In genomic region chr11:120179071-120179672, GRCh38 we compare ENCODE assay signal across 21 cellular contexts. TPM values are rescaled to one million over a fixed set of nuclear protein-coding genes. Genes with fewer than 3 reads are reported as not detected.
A peak's percentile ranks its signal among the peaks of the same experiment; 100 is the strongest.
DNase-seq lines count a peak whose midpoint lies in the region; ATAC-seq and TF ChIP-seq lines count a peak whose summit lies in the region.
"Had no signal": no experiment of that assay in that cellular context is flagged by ENCODE, and none has a peak within 500 bp of the region (broad histone marks: within the 10 kb centered on the region; RNA-seq: fewer than 3 reads in every experiment).

No MANE protein-coding gene starts in this region.

- H3K9me3 ChIP-seq in adipocyte (ENCODE audit: control insufficient read depth, low read length) (no peaks in the 10 kb centered on the region), heart right ventricle (no peaks in the 10 kb centered on the region)
- H3K9me3 ChIP-seq: body of pancreas, lower lobe of right lung, prostate gland, SJCRH30 had no signal

- ATAC-seq in heart right ventricle (peak in 4 of 8 donors; percentile 20 to 56 (median 42)), HG03108 (IDR thresholded peaks at IDR 0.05; ENCODE audit: unreplicated experiment) (no peak), HG02938 (IDR thresholded peaks at IDR 0.05; ENCODE audit: unreplicated experiment) (no peak)
- ATAC-seq: body of pancreas, lower lobe of right lung, natural killer cell had no signal

- TF ChIP-seq CTCF in heart right ventricle (IDR thresholded peaks at IDR 0.05) = no peak

- no peak overlapping the region for H3K4me3 ChIP-seq in adipocyte (ENCODE audit: low read length)
- H3K4me3 ChIP-seq in heart right ventricle = no peak overlapping the region
- H3K4me3 ChIP-seq: body of pancreas, lower lobe of right lung, prostate gland, SJCRH30 had no signal

- intact Hi-C loops in heart right ventricle (cut with DNase I) = no loop called here
- intact Hi-C loops in posterior vena cava (cut with DNase I) = no loop called here

- H3K36me3 ChIP-seq in adipocyte (ENCODE audit: control insufficient read depth, insufficient read depth, low read length, severe bottlenecking) (no peaks in the 10 kb centered on the region), heart right ventricle (no peaks in the 10 kb centered on the region)
- H3K36me3 ChIP-seq: lower lobe of right lung, prostate gland, SJCRH30 had no signal

- 79 to 90% methylated on average over 10 of the region's 10 CpGs for WGBS in heart right ventricle, 2 donors

- peak; percentile 7 for DNase-seq in 8988T
- no peak for DNase-seq in adipocyte (ENCODE audit: low read depth)
- DNase-seq in heart right ventricle = no peak
- peak; percentile 74 for DNase-seq in posterior vena cava (ENCODE audit: low spot score)
- DNase-seq in NOMO-1 treated with dmso at 0.1 percent for 144 hours (lab: John Stamatoyannopoulos, UW; ENCODE audit: unreplicated experiment) = no peak
- DNase-seq in RPMI8226 = no peak
- DNase-seq: activated naive CD4-positive, alpha-beta T cell treated with anti-CD3 and anti-CD28 coated beads for 36 hours; body of pancreas; CD4-positive, CD25-positive, alpha-beta regulatory T cell; DND-41; erythroblast; lower lobe of right lung; NCI-H1436 treated with DMSO at 0.1 percent for 48 hours; SJCRH30; stimulated activated naive CD4-positive, alpha-beta T cell treated with Interleukin-2 at 50 U/mL for 16 hours had no signal

- H3K4me1 ChIP-seq in adipocyte (ENCODE audit: control insufficient read depth, insufficient read depth, low read length) (peaks cover 50% of the 10 kb centered on the region), heart right ventricle (peaks cover 0 to 62% (median 30%) of the 10 kb centered on the region in 9 donors)
- H3K4me1 ChIP-seq: lower lobe of right lung, prostate gland, SJCRH30 had no signal

- H3K27me3 ChIP-seq in adipocyte (replicated peaks; ENCODE audit: control insufficient read depth, insufficient read depth, low read length) (no peaks in the 10 kb centered on the region), heart right ventricle (peaks cover 0 to 11% (median 0%) of the 10 kb centered on the region in 7 donors)
- H3K27me3 ChIP-seq: body of pancreas, SJCRH30 had no signal

- H3K9ac ChIP-seq in adipocyte (ENCODE audit: low read length) = peak overlapping the region; percentile 13

- H3K27ac ChIP-seq in heart right ventricle = peak overlapping the region in 7 of 10 donors; percentile 20 to 58 (median 42)
- H3K27ac ChIP-seq: body of pancreas, lower lobe of right lung, prostate gland, SJCRH30 had no signal

RNA-seq across cellular contexts. Expression of gene OAF, which starts 31.7 kb away (rescaled TPM):
- total RNA-seq in heart right ventricle (10 to 100 TPM in 7 of 10 donors, 1 to 10 TPM in 3; 8.4 to 41.6 (median 13.8) TPM), posterior vena cava (10 to 100 TPM; 44.1 to 82.6 TPM)
- 10 to 100 TPM; 20.2 to 40.5 TPM for polyA plus RNA-seq in heart right ventricle

RNA-seq across cellular contexts. Expression of gene TRIM29, which starts 41.3 kb away (rescaled TPM):
- total RNA-seq in heart right ventricle = under 1 TPM in 2 of 10 donors, not detected in 8; 0.30 to 0.64 TPM
- polyA plus RNA-seq in heart right ventricle = under 1 TPM in 1 of 2 donors, not detected in 1; 0.17 TPM
- 1 to 10 TPM; 8.5 to 8.7 TPM for total RNA-seq in posterior vena cava
- total RNA-seq: activated naive CD4-positive, alpha-beta T cell treated with anti-CD3 and anti-CD28 coated beads for 36 hours; CD4-positive, CD25-positive, alpha-beta regulatory T cell; dermis microvascular lymphatic vessel endothelial cell; natural killer cell; NCI-H460; SJCRH30 had no signal
- polyA plus RNA-seq: CD4-positive, CD25-positive, alpha-beta regulatory T cell had no signal

Comparison
In these comparisons a context has a peak if more than half of its experiments do, and no peak if none do; other contexts are left out.
1. DNase-seq: peak in 8988T (single experiment) and posterior vena cava (single experiment); none in adipocyte (single experiment), heart right ventricle (0 of 2), NOMO-1 treated with dmso at 0.1 percent for 144 hours (single experiment) and RPMI8226 (single experiment).
2. RNA of gene TRIM29, which starts 41.3 kb away (total RNA-seq): 8.5 to 8.7 TPM in posterior vena cava; 0.30 to 0.64 TPM in heart right ventricle; every median in the first group is over 4 times any median in the second.